20 cellular contexts compared by ENCODE assay signal in the genomic region with DNA sequence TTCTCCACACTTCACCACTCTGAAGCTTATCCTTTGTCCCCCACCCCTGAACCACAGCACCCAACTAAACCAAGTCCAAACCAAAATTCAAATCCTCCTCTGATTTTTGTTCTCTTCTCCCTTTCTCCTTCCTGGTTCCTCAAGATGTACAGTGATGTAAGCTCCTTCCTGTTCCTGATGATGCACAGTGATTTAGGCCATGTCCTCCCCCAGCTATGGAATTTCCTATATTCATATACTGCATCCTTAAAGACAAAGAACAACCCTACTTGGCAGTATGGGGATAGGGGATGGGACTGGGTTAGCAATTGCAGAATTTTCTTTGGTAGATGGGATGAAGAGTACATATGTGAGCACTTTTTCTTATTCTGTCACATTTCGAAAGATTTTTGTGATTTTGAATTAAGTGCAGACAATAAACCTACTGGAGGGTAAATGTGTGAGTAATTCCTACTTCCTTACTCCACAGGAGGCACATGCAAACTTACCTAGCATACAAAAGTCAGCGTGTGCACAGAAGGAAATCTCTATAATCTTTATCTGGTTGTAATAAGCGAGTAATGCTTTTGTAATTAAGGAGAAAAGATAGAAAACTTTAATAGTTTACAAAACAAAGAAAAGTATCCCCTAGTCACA.
DNase-seq lines count a peak whose midpoint lies in the region; ATAC-seq and TF ChIP-seq lines count a peak whose summit lies in the region.
"Had no signal": no experiment of that assay in that cellular context is flagged by ENCODE, and none has a peak within 500 bp of the region (broad histone marks: within the 10 kb centered on the region; RNA-seq: fewer than 3 reads in every experiment).

No MANE protein-coding gene starts in this region.

- peak overlapping the region; percentile 79 for H3K27ac Mint-ChIP-seq in activated CD8-positive, alpha-beta T cell treated with anti-CD3 and anti-CD28 coated beads for 36 hours
- H3K27ac Mint-ChIP-seq in activated CD8-positive, alpha-beta T cell treated with anti-CD3 and anti-CD28 coated beads, Interleukin-2, amount 10 ng/mL, durations not matched to agents 7 days and 5 days = no peak overlapping the region
- peak overlapping the region in 8 of 10 donors; percentile 18 to 86 (median 51) for H3K27ac Mint-ChIP-seq in naive thymus-derived CD8-positive, alpha-beta T cell
- H3K27ac Mint-ChIP-seq in activated CD8-positive, alpha-beta memory T cell treated with anti-CD3 and anti-CD28 coated beads, Interleukin-2, amount 10 ng/mL, durations not matched to agents 7 days and 5 days = no peak overlapping the region
- H3K27ac Mint-ChIP-seq: activated naive CD4-positive, alpha-beta T cell treated with anti-CD3 and anti-CD28 coated beads, Interleukin-2, amount 50 U/mL, for 72 hours; dendritic cell treated with granulocyte-macrophage colony-stimulating factor and Interleukin-4, amounts not matched to agents 40 ng/mL and 50 ng/mL, for 4 days; T-helper 2 cell treated with Interferon-gamma antibody and Interleukin-4, amounts not matched to agents 5 μg/mL and 100 μg/mL, for 36 hours; WTC11 had no signal

- no peak for DNase-seq in activated CD8-positive, alpha-beta T cell treated with anti-CD3 and anti-CD28 coated beads for 36 hours
- no peak for DNase-seq in activated CD8-positive, alpha-beta T cell treated with anti-CD3 and anti-CD28 coated beads, Interleukin-2, amount 10 ng/mL, durations not matched to agents 7 days and 5 days
- DNase-seq in HT1080 (ENCODE audit: low read depth) = peak; percentile 44
- peak; percentile 73 for DNase-seq in dermis blood vessel endothelial cell
- DNase-seq in naive thymus-derived CD8-positive, alpha-beta T cell = no peak
- no peak for DNase-seq in GM10248 (ENCODE audit: extremely low spot score)
- DNase-seq in activated CD8-positive, alpha-beta memory T cell treated with anti-CD3 and anti-CD28 coated beads, Interleukin-2, amount 10 ng/mL, durations not matched to agents 7 days and 5 days = no peak
- DNase-seq: activated CD4-positive, alpha-beta T cell treated with anti-CD3 and anti-CD28 coated beads, Interleukin-2, amount 50 U/mL, for 48 hours; activated T-cell treated with anti-CD3 and anti-CD28 coated beads, Interleukin-2, amount 50 U/mL, for 1 hour; BE2C; body of pancreas; KBM-7; NCI-H2029; NCI-H345; stimulated activated CD4-positive, alpha-beta T cell treated with anti-CD3 and anti-CD28 coated beads, Interleukin-2, amount 100 ng/mL, for 24 hours had no signal

- H3K4me3 Mint-ChIP-seq in activated CD8-positive, alpha-beta T cell treated with anti-CD3 and anti-CD28 coated beads for 36 hours = no peak overlapping the region
- H3K4me3 Mint-ChIP-seq in activated CD8-positive, alpha-beta T cell treated with anti-CD3 and anti-CD28 coated beads, Interleukin-2, amount 10 ng/mL, durations not matched to agents 7 days and 5 days = no peak overlapping the region
- no peak overlapping the region for H3K4me3 Mint-ChIP-seq in naive thymus-derived CD8-positive, alpha-beta T cell
- H3K4me3 Mint-ChIP-seq in activated CD8-positive, alpha-beta memory T cell treated with anti-CD3 and anti-CD28 coated beads, Interleukin-2, amount 10 ng/mL, durations not matched to agents 7 days and 5 days = no peak overlapping the region
- H3K4me3 Mint-ChIP-seq: dendritic cell treated with granulocyte-macrophage colony-stimulating factor and Interleukin-4, amounts not matched to agents 40 ng/mL and 50 ng/mL, for 4 days; T-helper 2 cell treated with Interferon-gamma antibody and Interleukin-4, amounts not matched to agents 5 μg/mL and 100 μg/mL, for 36 hours; WTC11 had no signal

- CTCF ChIA-PET in activated CD8-positive, alpha-beta T cell treated with anti-CD3 and anti-CD28 coated beads for 36 hours (lab: Charles Lee) = interaction anchor here (1.3 to 1.5 kb wide), 3 partner anchors 20 to 38 kb away, joined by 3 read pairs; no protein-coding TSS in a partner anchor
- CTCF ChIA-PET in activated CD8-positive, alpha-beta T cell treated with anti-CD3 and anti-CD28 coated beads, Interleukin-2, amount 10 ng/mL, durations not matched to agents 7 days and 5 days (lab: Charles Lee) = interaction anchor here (1.4 kb wide), 1 partner anchor 273 kb away, joined by 4 read pairs; no protein-coding TSS in a partner anchor
- CTCF ChIA-PET in GM10248 (lab: Yijun Ruan, JAX) = no interaction called here
- CTCF ChIA-PET in activated CD8-positive, alpha-beta memory T cell treated with anti-CD3 and anti-CD28 coated beads, Interleukin-2, amount 10 ng/mL, durations not matched to agents 7 days and 5 days (lab: Charles Lee) = no interaction called here

- H3K36me3 Mint-ChIP-seq in activated CD8-positive, alpha-beta T cell treated with anti-CD3 and anti-CD28 coated beads for 36 hours (ENCODE audit: low read depth) = peaks cover 3% of the 10 kb centered on the region
- peaks cover 3% of the 10 kb centered on the region for H3K36me3 Mint-ChIP-seq in activated CD8-positive, alpha-beta T cell treated with anti-CD3 and anti-CD28 coated beads, Interleukin-2, amount 10 ng/mL, durations not matched to agents 7 days and 5 days (ENCODE audit: low read depth)
- peaks cover 0 to 6% (median 0%) of the 10 kb centered on the region in 3 donors for H3K36me3 Mint-ChIP-seq in naive thymus-derived CD8-positive, alpha-beta T cell
- peaks cover 4% of the 10 kb centered on the region for H3K36me3 Mint-ChIP-seq in activated CD8-positive, alpha-beta memory T cell treated with anti-CD3 and anti-CD28 coated beads, Interleukin-2, amount 10 ng/mL, durations not matched to agents 7 days and 5 days
- H3K36me3 Mint-ChIP-seq: activated naive CD4-positive, alpha-beta T cell treated with anti-CD3 and anti-CD28 coated beads, Interleukin-2, amount 50 U/mL, for 72 hours had no signal

- ATAC-seq in activated CD8-positive, alpha-beta T cell treated with anti-CD3 and anti-CD28 coated beads for 36 hours = no peak
- ATAC-seq in activated CD8-positive, alpha-beta T cell treated with anti-CD3 and anti-CD28 coated beads, Interleukin-2, amount 10 ng/mL, durations not matched to agents 7 days and 5 days = no peak
- no peak for ATAC-seq in naive thymus-derived CD8-positive, alpha-beta T cell
- no peak for ATAC-seq in activated CD8-positive, alpha-beta memory T cell treated with anti-CD3 and anti-CD28 coated beads, Interleukin-2, amount 10 ng/mL, durations not matched to agents 7 days and 5 days
- ATAC-seq in GM18861 (IDR thresholded peaks at IDR 0.05; ENCODE audit: unreplicated experiment) = no peak
- ATAC-seq: body of pancreas had no signal

- no peak for TF ChIP-seq CTCF in activated CD8-positive, alpha-beta T cell treated with anti-CD3 and anti-CD28 coated beads for 36 hours (IDR thresholded peaks at IDR 0.05)
- no peak for TF ChIP-seq CTCF in GM10248 (IDR thresholded peaks at IDR 0.05; ENCODE audit: control extremely low read depth, extremely low read depth, low read depth, missing control alignments)

- H3K9me3 Mint-ChIP-seq in activated CD8-positive, alpha-beta T cell treated with anti-CD3 and anti-CD28 coated beads for 36 hours = no peaks in the 10 kb centered on the region
- no peaks in the 10 kb centered on the region for H3K9me3 Mint-ChIP-seq in activated CD8-positive, alpha-beta T cell treated with anti-CD3 and anti-CD28 coated beads, Interleukin-2, amount 10 ng/mL, durations not matched to agents 7 days and 5 days (ENCODE audit: insufficient read depth)
- peaks cover 0 to 3% (median 0%) of the 10 kb centered on the region in 9 donors for H3K9me3 Mint-ChIP-seq in naive thymus-derived CD8-positive, alpha-beta T cell
- H3K9me3 Mint-ChIP-seq in activated CD8-positive, alpha-beta memory T cell treated with anti-CD3 and anti-CD28 coated beads, Interleukin-2, amount 10 ng/mL, durations not matched to agents 7 days and 5 days (ENCODE audit: low read depth) = no peaks in the 10 kb centered on the region
- H3K9me3 Mint-ChIP-seq: activated naive CD4-positive, alpha-beta T cell treated with anti-CD3 and anti-CD28 coated beads, Interleukin-2, amount 50 U/mL, for 72 hours; dendritic cell treated with granulocyte-macrophage colony-stimulating factor and Interleukin-4, amounts not matched to agents 40 ng/mL and 50 ng/mL, for 4 days; T-helper 2 cell treated with Interferon-gamma antibody and Interleukin-4, amounts not matched to agents 5 μg/mL and 100 μg/mL, for 36 hours; WTC11 had no signal

- H3K4me1 Mint-ChIP-seq in activated CD8-positive, alpha-beta T cell treated with anti-CD3 and anti-CD28 coated beads for 36 hours (ENCODE audit: low read depth) = peaks cover 50% of the 10 kb centered on the region
- peaks cover 25% of the 10 kb centered on the region for H3K4me1 Mint-ChIP-seq in activated CD8-positive, alpha-beta T cell treated with anti-CD3 and anti-CD28 coated beads, Interleukin-2, amount 10 ng/mL, durations not matched to agents 7 days and 5 days (ENCODE audit: low read depth)
- H3K4me1 Mint-ChIP-seq in naive thymus-derived CD8-positive, alpha-beta T cell = peaks cover 36 to 52% (median 47%) of the 10 kb centered on the region in 4 donors
- peaks cover 18% of the 10 kb centered on the region for H3K4me1 Mint-ChIP-seq in activated CD8-positive, alpha-beta memory T cell treated with anti-CD3 and anti-CD28 coated beads, Interleukin-2, amount 10 ng/mL, durations not matched to agents 7 days and 5 days

- POLR2A ChIA-PET in activated CD8-positive, alpha-beta T cell treated with anti-CD3 and anti-CD28 coated beads for 36 hours (lab: Charles Lee) = no interaction called here
- POLR2A ChIA-PET in activated CD8-positive, alpha-beta T cell treated with anti-CD3 and anti-CD28 coated beads, Interleukin-2, amount 10 ng/mL, durations not matched to agents 7 days and 5 days (lab: Charles Lee) = no interaction called here
- POLR2A ChIA-PET in naive thymus-derived CD8-positive, alpha-beta T cell (lab: Charles Lee) = no interaction called here
- POLR2A ChIA-PET in GM10248 (lab: Yijun Ruan, JAX) = no interaction called here

- no peaks in the 10 kb centered on the region for H3K27me3 Mint-ChIP-seq in activated CD8-positive, alpha-beta T cell treated with anti-CD3 and anti-CD28 coated beads for 36 hours
- no peaks in the 10 kb centered on the region for H3K27me3 Mint-ChIP-seq in activated CD8-positive, alpha-beta T cell treated with anti-CD3 and anti-CD28 coated beads, Interleukin-2, amount 10 ng/mL, durations not matched to agents 7 days and 5 days (ENCODE audit: low read depth)
- no peaks in the 10 kb centered on the region for H3K27me3 Mint-ChIP-seq in naive thymus-derived CD8-positive, alpha-beta T cell
- no peaks in the 10 kb centered on the region for H3K27me3 Mint-ChIP-seq in activated CD8-positive, alpha-beta memory T cell treated with anti-CD3 and anti-CD28 coated beads, Interleukin-2, amount 10 ng/mL, durations not matched to agents 7 days and 5 days
- H3K27me3 Mint-ChIP-seq: dendritic cell treated with granulocyte-macrophage colony-stimulating factor and Interleukin-4, amounts not matched to agents 40 ng/mL and 50 ng/mL, for 4 days had no signal

- intact Hi-C loops in activated CD8-positive, alpha-beta T cell treated with anti-CD3 and anti-CD28 coated beads for 36 hours (cut with micrococcal nuclease) = no loop called here

Comparison
In these comparisons a context has a peak if more than half of its experiments do, and no peak if none do; other contexts are left out.
1. H3K27ac Mint-ChIP-seq: peak in activated CD8-positive, alpha-beta T cell treated with anti-CD3 and anti-CD28 coated beads for 36 hours (single experiment) and naive thymus-derived CD8-positive, alpha-beta T cell (8 of 10); none in activated CD8-positive, alpha-beta T cell treated with anti-CD3 and anti-CD28 coated beads, Interleukin-2, amount 10 ng/mL, durations not matched to agents 7 days and 5 days (single experiment) and activated CD8-positive, alpha-beta memory T cell treated with anti-CD3 and anti-CD28 coated beads, Interleukin-2, amount 10 ng/mL, durations not matched to agents 7 days and 5 days (single experiment).
2. DNase-seq: peak in HT1080 (single experiment) and dermis blood vessel endothelial cell (single experiment); none in activated CD8-positive, alpha-beta T cell treated with anti-CD3 and anti-CD28 coated beads for 36 hours (single experiment), activated CD8-positive, alpha-beta T cell treated with anti-CD3 and anti-CD28 coated beads, Interleukin-2, amount 10 ng/mL, durations not matched to agents 7 days and 5 days (single experiment), naive thymus-derived CD8-positive, alpha-beta T cell (0 of 10), GM10248 (single experiment) and activated CD8-positive, alpha-beta memory T cell treated with anti-CD3 and anti-CD28 coated beads, Interleukin-2, amount 10 ng/mL, durations not matched to agents 7 days and 5 days (single experiment).
3. CTCF ChIA-PET loops: an anchor here in activated CD8-positive, alpha-beta T cell treated with anti-CD3 and anti-CD28 coated beads for 36 hours (1.3 to 1.5 kb wide) and activated CD8-positive, alpha-beta T cell treated with anti-CD3 and anti-CD28 coated beads, Interleukin-2, amount 10 ng/mL, durations not matched to agents 7 days and 5 days (1.4 kb wide); none called in GM10248 and activated CD8-positive, alpha-beta memory T cell treated with anti-CD3 and anti-CD28 coated beads, Interleukin-2, amount 10 ng/mL, durations not matched to agents 7 days and 5 days.